Comparison of ENCODE assay signal across 39 cellular contexts in genomic region chr4:6851431-6851830, GRCh38.
"Had no signal": no experiment of that assay in that cellular context is flagged by ENCODE, and none has a peak within 500 bp of the region (broad histone marks: within the 10 kb centered on the region; RNA-seq: fewer than 3 reads in every experiment).

No MANE protein-coding gene starts in this region.

- H3K27me3 Mint-ChIP-seq: activated naive CD4-positive, alpha-beta T cell treated with anti-CD3 and anti-CD28 coated beads, Interleukin-2, amount 50 U/mL, for 24 hours; activated naive CD8-positive, alpha-beta T cell; activated naive CD8-positive, alpha-beta T cell treated with anti-CD3 and anti-CD28 coated beads for 36 hours; activated naive CD8-positive, alpha-beta T cell treated with anti-CD3 and anti-CD28 coated beads, Interleukin-2, amount 10 ng/mL, durations not matched to agents 7 days and 5 days; activated naive CD8-positive, alpha-beta T cell treated with anti-CD3 and anti-CD28 coated beads, Interleukin-2, amount 50 U/mL, for 24 hours; activated T-cell treated with anti-CD3 and anti-CD28 coated beads, Interleukin-2, amount 50 U/mL, for 24 hours; activated T-helper 17 cell treated with anti-CD3 and anti-CD28 coated beads, Interleukin-2, amount 50 U/mL, for 72 hours; central memory CD8-positive, alpha-beta T cell had no signal

- DNase-seq: activated effector memory CD4-positive, alpha-beta T cell treated with anti-CD3 and anti-CD28 coated beads, Interleukin-2, amount 50 U/mL, for 16 hours; activated effector memory CD4-positive, alpha-beta T cell treated with Interleukin-2 at 50 U/mL for 16 hours; activated gamma-delta T cell; activated gamma-delta T cell treated with Interleukin-2 at 50 U/mL for 16 hours; activated naive CD4-positive, alpha-beta T cell treated with anti-CD3 and anti-CD28 coated beads for 36 hours; activated naive CD4-positive, alpha-beta T cell treated with anti-CD3 and anti-CD28 coated beads, Interleukin-2, amount 50 U/mL, for 16 hours; activated naive CD4-positive, alpha-beta T cell treated with Interleukin-2 at 50 U/mL for 16 hours; activated naive CD8-positive, alpha-beta T cell treated with anti-CD3 and anti-CD28 coated beads for 36 hours; activated naive CD8-positive, alpha-beta T cell treated with anti-CD3 and anti-CD28 coated beads, Interleukin-2, amount 10 ng/mL, durations not matched to agents 7 days and 5 days; activated naive CD8-positive, alpha-beta T cell treated with anti-CD3 and anti-CD28 coated beads, Interleukin-2, amount 50 U/mL, for 24 hours; activated T-cell treated with anti-CD3 and anti-CD28 coated beads for 4 hours; activated T-cell treated with anti-CD3 and anti-CD28 coated beads, Interleukin-2, amount 50 U/mL, for 1 hour; activated T-cell treated with anti-CD3 and anti-CD28 coated beads, Interleukin-2, amount 50 U/mL, for 24 hours; activated T-cell treated with anti-CD3 and anti-CD28 coated beads, Interleukin-2, amount 50 U/mL, for 4 hours; activated T-cell treated with anti-CD3 and anti-CD28 coated beads, Interleukin-2, amount 50 U/mL, for 48 hours; activated T-cell treated with anti-CD3 and anti-CD28 coated beads, Interleukin-2, amount 50 U/mL, for 72 hours; amniotic stem cell; amygdala; anterior cingulate cortex; aorta; body of pancreas; brain microvascular endothelial cell; caudate nucleus; central memory CD4-positive, alpha-beta T cell; cerebellar nuclear complex had no signal

- H3K4me3 ChIP-seq: adrenal gland, ascending aorta, body of pancreas, breast epithelium, cardiac muscle cell had no signal

- H3K27me3 ChIP-seq: adrenal gland, ascending aorta, body of pancreas, brain microvascular endothelial cell, breast epithelium, cardiac muscle cell had no signal

- ATAC-seq: activated naive CD4-positive, alpha-beta T cell treated with anti-CD3 and anti-CD28 coated beads, Interleukin-2, amount 50 U/mL, for 72 hours; activated naive CD8-positive, alpha-beta T cell treated with anti-CD3 and anti-CD28 coated beads, Interleukin-2, amount 50 U/mL, for 24 hours; activated T-cell treated with anti-CD3 and anti-CD28 coated beads, Interleukin-2, amount 50 U/mL, for 4 hours; activated T-cell treated with anti-CD3 and anti-CD28 coated beads, Interleukin-2, amount 50 U/mL, for 72 hours; activated T-helper 17 cell treated with anti-CD3 and anti-CD28 coated beads, Interleukin-2, amount 50 U/mL, for 72 hours; body of pancreas had no signal

- H3K9me3 Mint-ChIP-seq: activated naive CD4-positive, alpha-beta T cell treated with anti-CD3 and anti-CD28 coated beads, Interleukin-2, amount 50 U/mL, for 24 hours; activated T-cell treated with anti-CD3 and anti-CD28 coated beads, Interleukin-2, amount 50 U/mL, for 4 hours; activated T-helper 17 cell treated with anti-CD3 and anti-CD28 coated beads, Interleukin-2, amount 50 U/mL, for 72 hours; central memory CD8-positive, alpha-beta T cell had no signal

- H3K27ac Mint-ChIP-seq: activated naive CD4-positive, alpha-beta T cell treated with anti-CD3 and anti-CD28 coated beads for 36 hours; activated naive CD4-positive, alpha-beta T cell treated with anti-CD3 and anti-CD28 coated beads, Interleukin-2, amount 50 U/mL, for 24 hours; activated naive CD8-positive, alpha-beta T cell; activated naive CD8-positive, alpha-beta T cell treated with anti-CD3 and anti-CD28 coated beads for 36 hours; activated naive CD8-positive, alpha-beta T cell treated with anti-CD3 and anti-CD28 coated beads, Interleukin-2, amount 10 ng/mL, durations not matched to agents 7 days and 5 days; activated naive CD8-positive, alpha-beta T cell treated with anti-CD3 and anti-CD28 coated beads, Interleukin-2, amount 50 U/mL, for 24 hours; activated T-cell treated with anti-CD3 and anti-CD28 coated beads, Interleukin-2, amount 50 U/mL, for 24 hours; activated T-cell treated with anti-CD3 and anti-CD28 coated beads, Interleukin-2, amount 50 U/mL, for 72 hours; activated T-helper 1 cell treated with anti-CD3 and anti-CD28 coated beads, Interleukin-12 subunit alpha, Interleukin-12 subunit beta, Interleukin-2, Interleukin-4 antibody, amounts not matched to agents 30 ng/mL and 10 ng/mL and 1 ng/mL, durations not matched to agents 14 hours and 24 hours and 36 hours; activated T-helper 17 cell treated with anti-CD3 and anti-CD28 coated beads, Interleukin-2, amount 50 U/mL, for 72 hours; activated T-helper 2 cell treated with anti-CD3 and anti-CD28 coated beads, Interferon-gamma antibody, Interleukin-2, Interleukin-4, amounts not matched to agents 10 μg/mL and 5 μg/mL and 100 μg/mL, durations not matched to agents 14 hours and 24 hours and 36 hours had no signal

- H3K4me1 ChIP-seq: breast epithelium had no signal

- H3K9me3 ChIP-seq: adrenal gland, ascending aorta, body of pancreas had no signal

- FAIRE-seq: astrocyte, bronchial epithelial cell had no signal

- H3K27ac ChIP-seq: adrenal gland, ascending aorta, body of pancreas, brain microvascular endothelial cell, breast epithelium, cardiac muscle cell had no signal

- H3K36me3 ChIP-seq: breast epithelium had no signal

- H3K4me3 Mint-ChIP-seq: activated naive CD4-positive, alpha-beta T cell treated with anti-CD3 and anti-CD28 coated beads for 36 hours; activated naive CD4-positive, alpha-beta T cell treated with anti-CD3 and anti-CD28 coated beads, Interleukin-2, amount 50 U/mL, for 24 hours; activated naive CD8-positive, alpha-beta T cell; activated naive CD8-positive, alpha-beta T cell treated with anti-CD3 and anti-CD28 coated beads for 36 hours; activated naive CD8-positive, alpha-beta T cell treated with anti-CD3 and anti-CD28 coated beads, Interleukin-2, amount 10 ng/mL, durations not matched to agents 7 days and 5 days; activated naive CD8-positive, alpha-beta T cell treated with anti-CD3 and anti-CD28 coated beads, Interleukin-2, amount 50 U/mL, for 24 hours; activated T-cell treated with anti-CD3 and anti-CD28 coated beads, Interleukin-2, amount 50 U/mL, for 24 hours; activated T-cell treated with anti-CD3 and anti-CD28 coated beads, Interleukin-2, amount 50 U/mL, for 4 hours; activated T-cell treated with anti-CD3 and anti-CD28 coated beads, Interleukin-2, amount 50 U/mL, for 72 hours; activated T-helper 1 cell treated with anti-CD3 and anti-CD28 coated beads, Interleukin-12 subunit alpha, Interleukin-12 subunit beta, Interleukin-2, Interleukin-4 antibody, amounts not matched to agents 30 ng/mL and 10 ng/mL and 1 ng/mL, durations not matched to agents 14 hours and 24 hours and 36 hours; activated T-helper 17 cell treated with anti-CD3 and anti-CD28 coated beads, Interleukin-2, amount 50 U/mL, for 72 hours; brain; central memory CD8-positive, alpha-beta T cell had no signal
